24 cellular contexts compared by ENCODE assay signal in genomic region chr17:77418609-77419008, GRCh38.
DNase-seq lines count a peak whose midpoint lies in the region; ATAC-seq and TF ChIP-seq lines count a peak whose summit lies in the region.
"Had no signal": no experiment of that assay in that cellular context is flagged by ENCODE, and none has a peak within 500 bp of the region (broad histone marks: within the 10 kb centered on the region; RNA-seq: fewer than 3 reads in every experiment).

No MANE protein-coding gene starts in this region.

- 86 to 89% methylated on average over 12 of the region's 12 CpGs for WGBS in sigmoid colon, 2 donors

- H3K27me3 ChIP-seq in GM23338 (ENCODE audit: insufficient read depth) (no peaks in the 10 kb centered on the region), iPS-15b (ENCODE audit: control insufficient read depth, insufficient read depth, low read length) (no peaks in the 10 kb centered on the region), sigmoid colon (no peaks in the 10 kb centered on the region)
- H3K27me3 ChIP-seq: hepatocyte had no signal

- POLR2A ChIA-PET in RWPE1 (lab: Yijun Ruan, JAX; ENCODE audit: low non-redundant PET), result interaction anchor here (1.8 kb wide), 1 partner anchor 9 kb away, joined by 4 read pairs; no protein-coding TSS in a partner anchor

- peaks cover 58% of the 10 kb centered on the region for H3K79me2 ChIP-seq in GM23338 (replicated peaks; ENCODE audit: insufficient read depth)

- no peak for DNase-seq in GM23338 (ENCODE audit: low spot score)
- DNase-seq in RWPE1 (ENCODE audit: low spot score), result no peak
- no peak for DNase-seq in sigmoid colon
- no peak for DNase-seq in NCI-H526 (lab: John Stamatoyannopoulos, UW)
- no peak for DNase-seq in NCI-H1436 treated with DMSO at 0.1 percent for 48 hours (lab: John Stamatoyannopoulos, UW)
- DNase-seq: activated CD4-positive, alpha-beta T cell treated with anti-CD3 and anti-CD28 coated beads, Interleukin-2, amount 50 U/mL, for 4 hours; activated effector memory CD4-positive, alpha-beta T cell treated with anti-CD3 and anti-CD28 coated beads, Interleukin-2, amount 50 U/mL, for 16 hours; activated T-cell treated with anti-CD3 and anti-CD28 coated beads for 4 hours; CD8-positive, alpha-beta memory T cell; DMS153; effector CD4-positive, alpha-beta T cell; foreskin melanocyte; left ventricle myocardium inferior; NCI-H1092; NCI-H2029; RPMI8226; stimulated activated CD8-positive, alpha-beta memory T cell treated with anti-CD3 and anti-CD28 coated beads, Interleukin-4, amount 100 ng/mL, for 48 hours had no signal

- no peak for TF ChIP-seq POLR2A in sigmoid colon (IDR thresholded peaks at IDR 0.05)

- TF ChIP-seq CTCF in GM23338 (conservative IDR thresholded peaks at IDR 0.05; ENCODE audit: low read depth in 2 of 2) (no peak), RWPE1 (conservative IDR thresholded peaks at IDR 0.05; ENCODE audit: low read depth) (no peak), sigmoid colon (IDR thresholded peaks at IDR 0.05) (no peak)

- H3K9ac ChIP-seq in iPS-15b (ENCODE audit: low read depth, low read length), result peak overlapping the region; percentile 12

- no peak overlapping the region for H3K4me3 ChIP-seq in GM23338
- no peak overlapping the region for H3K4me3 ChIP-seq in iPS-15b (ENCODE audit: low read depth, low read length)
- H3K4me3 ChIP-seq in sigmoid colon, result no peak overlapping the region
- H3K4me3 ChIP-seq: hepatocyte, left ventricle myocardium inferior had no signal

- H3K9me3 Mint-ChIP-seq in GM23338, result no peaks in the 10 kb centered on the region
- H3K9me3 Mint-ChIP-seq: CD8-positive, alpha-beta memory T cell; T-helper 2 cell treated with Interferon-gamma antibody and Interleukin-4, amounts not matched to agents 5 μg/mL and 100 μg/mL, for 36 hours; type B pancreatic cell had no signal

- H3K4me1 ChIP-seq in GM23338 (ENCODE audit: insufficient read depth), result peaks cover 39% of the 10 kb centered on the region
- H3K4me1 ChIP-seq in iPS-15b (ENCODE audit: control insufficient read depth, insufficient read depth, low read length), result peaks cover 21% of the 10 kb centered on the region
- peaks cover 0 to 90% (median 84%) of the 10 kb centered on the region in 4 donors for H3K4me1 ChIP-seq in sigmoid colon

- H3K4me1 Mint-ChIP-seq in GM23338, result peaks cover 47% of the 10 kb centered on the region

- peaks cover 5% of the 10 kb centered on the region; the same call in 1 of the 2 replicates for H4K20me1 ChIP-seq in GM23338 (replicated peaks; ENCODE audit: insufficient read depth)

- CTCF ChIA-PET in RWPE1 (lab: Yijun Ruan, JAX), result interaction anchor here (0.5 to 0.6 kb wide), 2 partner anchors 71 to 107 kb away, joined by 3 read pairs; no protein-coding TSS in a partner anchor

- no peaks in the 10 kb centered on the region for H3K36me3 ChIP-seq in GM23338 (ENCODE audit: insufficient read depth)
- no peaks in the 10 kb centered on the region for H3K36me3 ChIP-seq in iPS-15b (ENCODE audit: control insufficient read depth, insufficient read depth, low read length)
- peaks cover 0 to 7% (median 0%) of the 10 kb centered on the region in 4 donors for H3K36me3 ChIP-seq in sigmoid colon
- H3K36me3 ChIP-seq: left ventricle myocardium inferior had no signal

- H3K36me3 Mint-ChIP-seq in GM23338 (ENCODE audit: low read depth), result no peaks in the 10 kb centered on the region; the same call in 2 of the 3 replicates
- H3K36me3 Mint-ChIP-seq: type B pancreatic cell had no signal

- intact Hi-C loops in sigmoid colon (cut with DNase I), result loop anchor here (1.0 kb wide), 1 partner anchor 8 kb away; no protein-coding TSS in a partner anchor

- H2AFZ ChIP-seq in GM23338, result no peak overlapping the region
- H2AFZ ChIP-seq: hepatocyte had no signal

- TF ChIP-seq EP300 in sigmoid colon (IDR thresholded peaks at IDR 0.05), result no peak

- H3F3A ChIP-seq in GM23338 (replicated peaks; ENCODE audit: low read depth), result 0 out of 2 replicates have a peak, but pooled peaks cover 9% of the 10 kb centered on the region

- no peak overlapping the region for H3K27ac Mint-ChIP-seq in GM23338
- H3K27ac Mint-ChIP-seq: T-helper 2 cell treated with Interferon-gamma antibody and Interleukin-4, amounts not matched to agents 5 μg/mL and 100 μg/mL, for 36 hours; type B pancreatic cell had no signal

- no peak overlapping the region for H3K27ac ChIP-seq in GM23338 (ENCODE audit: low read depth)
- peak overlapping the region; percentile 98 for H3K27ac ChIP-seq in RWPE1
- peak overlapping the region; percentile 96 to 100 (median 98) for H3K27ac ChIP-seq in sigmoid colon

- ATAC-seq in GM23338 (no peak), HG03521 (IDR thresholded peaks at IDR 0.05; ENCODE audit: unreplicated experiment) (no peak), HG03378 (IDR thresholded peaks at IDR 0.05; ENCODE audit: unreplicated experiment) (no peak)
- ATAC-seq: SK-N-SH treated with all-trans-retinoic acid at 6 μM for 48 hours had no signal

- no peaks in the 10 kb centered on the region for H3K9me2 ChIP-seq in GM23338 (ENCODE audit: insufficient read depth)

- no peak overlapping the region for H3K4me3 Mint-ChIP-seq in GM23338
- H3K4me3 Mint-ChIP-seq: CD8-positive, alpha-beta memory T cell; T-helper 2 cell treated with Interferon-gamma antibody and Interleukin-4, amounts not matched to agents 5 μg/mL and 100 μg/mL, for 36 hours; type B pancreatic cell had no signal

- peak overlapping the region; percentile 78; the same call in 1 of the 2 replicates for H3K4me2 ChIP-seq in GM23338
- H3K4me2 ChIP-seq: hepatocyte had no signal

- H3K9me3 ChIP-seq in iPS-15b (ENCODE audit: control insufficient read depth, insufficient read depth, low read length), result no peaks in the 10 kb centered on the region
- H3K9me3 ChIP-seq in sigmoid colon, result no peaks in the 10 kb centered on the region

- peaks cover 33% of the 10 kb centered on the region for H3K27me3 Mint-ChIP-seq in GM23338 (ENCODE audit: insufficient read depth, low read depth, poor library complexity)
- H3K27me3 Mint-ChIP-seq: CD8-positive, alpha-beta memory T cell; type B pancreatic cell had no signal

TF ChIP-seq in GM23338, 12 proteins besides CTCF, POLR2A, EP300 and RAD21 (continues in another document):
- no peak for TF ChIP-seq NANOG (IDR thresholded peaks at IDR 0.05; ENCODE audit: borderline replicate concordance)
- no peak for TF ChIP-seq CREB1 (CRISPR knock-in tag; IDR thresholded peaks at IDR 0.05; ENCODE audit: low read depth)
- TF ChIP-seq EZH2phosphoT487 (IDR thresholded peaks at IDR 0.05; ENCODE audit: unreplicated experiment), result no peak
- no peak for TF ChIP-seq JUNB (IDR thresholded peaks at IDR 0.05; ENCODE audit: unreplicated experiment)
- TF ChIP-seq ETS1 (IDR thresholded peaks at IDR 0.05), result no peak
- no peak for TF ChIP-seq STAT1 (IDR thresholded peaks at IDR 0.05; ENCODE audit: unreplicated experiment)
- TF ChIP-seq ZNF331 (CRISPR knock-in tag; IDR thresholded peaks at IDR 0.05; ENCODE audit: low read depth), result no peak
- no peak for TF ChIP-seq ZNF114 (CRISPR knock-in tag; IDR thresholded peaks at IDR 0.05)
- TF ChIP-seq POLR2AphosphoS5 (IDR thresholded peaks at IDR 0.05; ENCODE audit: low read depth), result no peak
- TF ChIP-seq REST (IDR thresholded peaks at IDR 0.05; ENCODE audit: unreplicated experiment), result no peak
- TF ChIP-seq EZH2 (IDR thresholded peaks at IDR 0.05; ENCODE audit: low read depth, unreplicated experiment), result no peak
